ENCODE assay signal across 17 cellular contexts in genomic region chr3:126672741-126673140, GRCh38.
"Had no signal": no experiment of that assay in that cellular context is flagged by ENCODE, and none has a peak within 500 bp of the region (broad histone marks: within the 10 kb centered on the region; RNA-seq: fewer than 3 reads in every experiment).

No MANE protein-coding gene starts in this region.

- H3K4me3 Mint-ChIP-seq: activated CD4-positive, alpha-beta T cell treated with anti-CD3 and anti-CD28 coated beads, Interleukin-2, amount 10 ng/mL, durations not matched to agents 24 days and 14 days; activated CD8-positive, alpha-beta T cell treated with anti-CD3 and anti-CD28 coated beads for 36 hours; activated naive CD4-positive, alpha-beta T cell treated with anti-CD3 and anti-CD28 coated beads, Interleukin-2, amount 50 U/mL, for 24 hours; activated T-cell treated with anti-CD3 and anti-CD28 coated beads, Interleukin-2, amount 50 U/mL, for 4 hours; nephron progenitor cell; stimulated activated memory B cell treated with anti-CD40 and anti-IgM and Interleukin-4, amounts not matched to agents 10 μg/mL and 1 μg/mL and 100 μg/mL, for 72 hours had no signal

- ATAC-seq: activated CD8-positive, alpha-beta T cell treated with anti-CD3 and anti-CD28 coated beads for 36 hours; activated T-cell treated with anti-CD3 and anti-CD28 coated beads, Interleukin-2, amount 50 U/mL, for 4 hours; gastrocnemius medialis; left lung had no signal

- H3K27me3 Mint-ChIP-seq: activated CD8-positive, alpha-beta T cell treated with anti-CD3 and anti-CD28 coated beads for 36 hours had no signal

- DNase-seq: activated CD4-positive, alpha-beta T cell treated with anti-CD3 and anti-CD28 coated beads, Interleukin-2, amount 10 ng/mL, durations not matched to agents 24 days and 14 days; activated CD4-positive, CD25-positive, alpha-beta regulatory T cell; activated CD8-positive, alpha-beta memory T cell treated with anti-CD3 and anti-CD28 coated beads, Interleukin-2, amount 50 U/mL, for 4 hours; activated CD8-positive, alpha-beta T cell treated with anti-CD3 and anti-CD28 coated beads for 36 hours; activated effector memory CD4-positive, alpha-beta T cell treated with anti-CD3 and anti-CD28 coated beads, Interleukin-2, amount 50 U/mL, for 16 hours; activated T-cell treated with anti-CD3 and anti-CD28 coated beads, Interleukin-2, amount 50 U/mL, for 4 hours; cortex of kidney; gastrocnemius medialis; left lung; nephron progenitor cell; nucleus accumbens; sigmoid colon; stimulated activated CD4-positive, alpha-beta T cell treated with anti-CD3 and anti-CD28 coated beads, Interleukin-4, amount 100 ng/mL, for 4 hours; T1000 had no signal

- H3K27ac Mint-ChIP-seq: activated CD4-positive, alpha-beta T cell treated with anti-CD3 and anti-CD28 coated beads, Interleukin-2, amount 10 ng/mL, durations not matched to agents 24 days and 14 days; activated CD8-positive, alpha-beta T cell treated with anti-CD3 and anti-CD28 coated beads for 36 hours; activated naive CD4-positive, alpha-beta T cell treated with anti-CD3 and anti-CD28 coated beads, Interleukin-2, amount 50 U/mL, for 24 hours; nephron progenitor cell; stimulated activated memory B cell treated with anti-CD40 and anti-IgM and Interleukin-4, amounts not matched to agents 10 μg/mL and 1 μg/mL and 100 μg/mL, for 72 hours had no signal

- H3K36me3 ChIP-seq: breast epithelium, gastrocnemius medialis, left lung, sigmoid colon had no signal

- H3K4me1 Mint-ChIP-seq: activated naive CD4-positive, alpha-beta T cell treated with anti-CD3 and anti-CD28 coated beads, Interleukin-2, amount 50 U/mL, for 24 hours; stimulated activated memory B cell treated with anti-CD40 and anti-IgM and Interleukin-4, amounts not matched to agents 10 μg/mL and 1 μg/mL and 100 μg/mL, for 72 hours had no signal

- H3K9me3 Mint-ChIP-seq: activated naive CD4-positive, alpha-beta T cell treated with anti-CD3 and anti-CD28 coated beads, Interleukin-2, amount 50 U/mL, for 24 hours had no signal

- H3K27me3 ChIP-seq: breast epithelium, gastrocnemius medialis, sigmoid colon had no signal

- H3K4me1 ChIP-seq: breast epithelium, gastrocnemius medialis, left lung, sigmoid colon had no signal

- H3K27ac ChIP-seq: breast epithelium, gastrocnemius medialis, left lung, sigmoid colon had no signal

- H3K9me3 ChIP-seq: breast epithelium, gastrocnemius medialis had no signal

- H3K4me3 ChIP-seq: breast epithelium, gastrocnemius medialis, left lung, sigmoid colon had no signal
